Comparison of ENCODE assay signal across 24 cellular contexts in the genomic region with DNA sequence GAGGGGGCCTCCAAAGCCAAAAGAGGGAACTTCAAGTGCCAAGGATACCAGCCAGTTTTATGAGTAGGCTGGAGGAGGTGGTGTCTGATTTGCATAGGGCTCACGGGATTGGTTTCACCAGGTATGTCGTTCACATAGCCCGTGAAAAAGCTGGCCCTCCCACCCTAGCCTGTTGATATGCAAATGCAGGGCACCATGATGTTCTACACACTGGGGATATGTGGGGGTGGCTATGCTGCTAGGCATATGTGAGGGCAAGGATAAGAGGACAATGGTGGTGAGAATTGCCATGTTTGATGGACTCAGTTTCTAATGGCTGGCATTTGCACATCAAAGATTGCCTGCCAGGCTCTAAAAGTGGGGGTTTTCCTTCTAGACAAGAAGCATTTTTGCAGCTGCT.
"Had no signal": no experiment of that assay in that cellular context is flagged by ENCODE, and none has a peak within 500 bp of the region (broad histone marks: within the 10 kb centered on the region; RNA-seq: fewer than 3 reads in every experiment).

No MANE protein-coding gene starts in this region.

- H3K27me3 Mint-ChIP-seq: naive B cell; natural killer cell treated with Interleukin-12 subunit alpha and Interleukin-12 subunit beta and Interleukin-15 and Interleukin-18, amount 100 ng/mL, for 72 hours; stimulated activated naive B cell treated with anti-CD40 and anti-IgM and Interleukin-4, amounts not matched to agents 10 μg/mL and 1 μg/mL and 100 μg/mL, for 72 hours had no signal

- H3K4me3 Mint-ChIP-seq: mesothelial cell of epicardium; naive B cell; natural killer cell treated with Interleukin-12 subunit alpha and Interleukin-12 subunit beta and Interleukin-15 and Interleukin-18, amount 100 ng/mL, for 72 hours; stimulated activated naive B cell treated with anti-CD40 and anti-IgM and Interleukin-4, amounts not matched to agents 10 μg/mL and 1 μg/mL and 100 μg/mL, for 72 hours had no signal

- H3K27ac ChIP-seq: hepatocyte, left ventricle myocardium inferior, ovary, right atrium auricular region, right lobe of liver, stomach, testis, thyroid gland, transverse colon, upper lobe of left lung, vagina had no signal

- H3K4me1 Mint-ChIP-seq: mesothelial cell of epicardium; naive B cell; stimulated activated naive B cell treated with anti-CD40 and anti-IgM and Interleukin-4, amounts not matched to agents 10 μg/mL and 1 μg/mL and 100 μg/mL, for 72 hours had no signal

- H3K27me3 ChIP-seq: hepatocyte, ovary, right atrium auricular region, right lobe of liver, testis, thyroid gland, transverse colon, upper lobe of left lung, vagina had no signal

- H3K9me3 ChIP-seq: left ventricle myocardium inferior, ovary, right atrium auricular region, right lobe of liver, testis, thyroid gland, transverse colon, upper lobe of left lung, vagina had no signal

- H3K36me3 ChIP-seq: left ventricle myocardium inferior, ovary, right atrium auricular region, right lobe of liver, stomach, thyroid gland, transverse colon, upper lobe of left lung, vagina had no signal

- H3K27ac Mint-ChIP-seq: mesothelial cell of epicardium; naive B cell; natural killer cell treated with Interleukin-12 subunit alpha and Interleukin-12 subunit beta and Interleukin-15 and Interleukin-18, amount 100 ng/mL, for 72 hours; progenitor cell of endocrine pancreas; stimulated activated naive B cell treated with anti-CD40 and anti-IgM and Interleukin-4, amounts not matched to agents 10 μg/mL and 1 μg/mL and 100 μg/mL, for 72 hours had no signal

- H3K79me2 ChIP-seq: hepatocyte had no signal

- H3K36me3 Mint-ChIP-seq: mesothelial cell of epicardium; naive B cell; natural killer cell treated with Interleukin-12 subunit alpha and Interleukin-12 subunit beta and Interleukin-15 and Interleukin-18, amount 100 ng/mL, for 72 hours; stimulated activated naive B cell treated with anti-CD40 and anti-IgM and Interleukin-4, amounts not matched to agents 10 μg/mL and 1 μg/mL and 100 μg/mL, for 72 hours had no signal

- H2AFZ ChIP-seq: hepatocyte had no signal

- H3K4me3 ChIP-seq: hepatocyte, left ventricle myocardium inferior, lung, ovary, right atrium auricular region, right lobe of liver, smooth muscle cell, stomach, testis, thyroid gland, transverse colon, upper lobe of left lung, vagina had no signal

- DNase-seq: islet precursor cell; left ventricle myocardium inferior; mesendoderm; naive B cell; ovary; right lobe of liver; stimulated activated CD4-positive, alpha-beta T cell treated with anti-CD3 and anti-CD28 coated beads, Interleukin-1b, Interleukin-23, amount 100 ng/mL, for 48 hours; stimulated activated CD4-positive, alpha-beta T cell treated with anti-CD3 and anti-CD28 coated beads, Interleukin-2, amount 100 ng/mL, for 48 hours; stimulated activated CD4-positive, alpha-beta T cell treated with anti-CD3 and anti-CD28 coated beads, Interleukin-4, amount 100 ng/mL, for 4 hours; stimulated activated naive B cell treated with anti-CD40 and anti-IgM and Interleukin-4, amounts not matched to agents 10 μg/mL and 1 μg/mL and 100 μg/mL, for 72 hours; stimulated activated naive CD8-positive, alpha-beta T cell treated with anti-CD3 and anti-CD28 coated beads, Interleukin-15, Interleukin-2, amounts not matched to agents 100 U/mL and 50 U/mL, for 24 hours; stomach; testis; thyroid gland; transverse colon; upper lobe of left lung had no signal

- H3K4me1 ChIP-seq: left ventricle myocardium inferior, right atrium auricular region, right lobe of liver, stomach, testis, thyroid gland, transverse colon, upper lobe of left lung, vagina had no signal

- H3K4me2 ChIP-seq: hepatocyte, smooth muscle cell had no signal
